In genomic region chr15:66293419-66294156, GRCh38 we compare ENCODE assay signal across 1 cellular context.
TF ChIP-seq lines count a peak whose summit lies in the region.

TSS of gene DIS3L (plus strand) at chr15:66293568. CDS start at chr15:66293597, 29 bp downstream.

TF ChIP-seq in HepG2, 621 proteins besides CTCF, POLR2A, EP300 and RAD21 (continued from another document and continues in another):
- TF ChIP-seq, protein P1, sequence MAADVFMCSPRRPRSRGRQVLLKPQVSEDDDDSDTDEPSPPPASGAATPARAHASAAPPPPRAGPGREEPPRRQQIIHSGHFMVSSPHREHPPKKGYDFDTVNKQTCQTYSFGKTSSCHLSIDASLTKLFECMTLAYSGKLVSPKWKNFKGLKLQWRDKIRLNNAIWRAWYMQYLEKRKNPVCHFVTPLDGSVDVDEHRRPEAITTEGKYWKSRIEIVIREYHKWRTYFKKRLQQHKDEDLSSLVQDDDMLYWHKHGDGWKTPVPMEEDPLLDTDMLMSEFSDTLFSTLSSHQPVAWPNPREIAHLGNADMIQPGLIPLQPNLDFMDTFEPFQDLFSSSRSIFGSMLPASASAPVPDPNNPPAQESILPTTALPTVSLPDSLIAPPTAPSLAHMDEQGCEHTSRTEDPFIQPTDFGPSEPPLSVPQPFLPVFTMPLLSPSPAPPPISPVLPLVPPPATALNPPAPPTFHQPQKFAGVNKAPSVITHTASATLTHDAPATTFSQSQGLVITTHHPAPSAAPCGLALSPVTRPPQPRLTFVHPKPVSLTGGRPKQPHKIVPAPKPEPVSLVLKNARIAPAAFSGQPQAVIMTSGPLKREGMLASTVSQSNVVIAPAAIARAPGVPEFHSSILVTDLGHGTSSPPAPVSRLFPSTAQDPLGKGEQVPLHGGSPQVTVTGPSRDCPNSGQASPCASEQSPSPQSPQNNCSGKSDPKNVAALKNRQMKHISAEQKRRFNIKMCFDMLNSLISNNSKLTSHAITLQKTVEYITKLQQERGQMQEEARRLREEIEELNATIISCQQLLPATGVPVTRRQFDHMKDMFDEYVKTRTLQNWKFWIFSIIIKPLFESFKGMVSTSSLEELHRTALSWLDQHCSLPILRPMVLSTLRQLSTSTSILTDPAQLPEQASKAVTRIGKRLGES (CRISPR knock-in tag; IDR thresholded peaks at IDR 0.05; ENCODE audit: borderline replicate concordance) = no peak; the same call in 1 of the 2 replicates
- TF ChIP-seq NFE2L1 (CRISPR knock-in tag; IDR thresholded peaks at IDR 0.05; ENCODE audit: borderline replicate concordance) (no peak), ZNF570 (CRISPR knock-in tag; IDR thresholded peaks at IDR 0.05; ENCODE audit: borderline replicate concordance) (no peak), MBD4 (IDR thresholded peaks at IDR 0.05; ENCODE audit: borderline replicate concordance, low read length) (no peak), ZBTB1 (CRISPR knock-in tag; IDR thresholded peaks at IDR 0.05; ENCODE audit: borderline replicate concordance) (no peak), GLI4 (CRISPR knock-in tag; IDR thresholded peaks at IDR 0.05; ENCODE audit: borderline replicate concordance) (no peak), ZNF790 (CRISPR knock-in tag; IDR thresholded peaks at IDR 0.05; ENCODE audit: borderline replicate concordance) (peak; percentile 11; the same call in 1 of the 2 replicates), ZC3H4 (CRISPR knock-in tag; IDR thresholded peaks at IDR 0.05; ENCODE audit: borderline replicate concordance) (no peak), CEBPG (CRISPR knock-in tag; IDR thresholded peaks at IDR 0.05) (no peak), GFI1 (CRISPR knock-in tag; IDR thresholded peaks at IDR 0.05; ENCODE audit: borderline replicate concordance) (no peak), ZBTB33 (CRISPR knock-in tag; IDR thresholded peaks at IDR 0.05) (no peak), SALL1 (CRISPR knock-in tag; IDR thresholded peaks at IDR 0.05) (no peak; the same call in 1 of the 2 replicates), ZSCAN31 (CRISPR knock-in tag; IDR thresholded peaks at IDR 0.05; ENCODE audit: low read depth) (peak; percentile 46), ZSCAN21 (CRISPR knock-in tag; IDR thresholded peaks at IDR 0.05; ENCODE audit: borderline replicate concordance) (0 out of 2 replicates have a peak, but pooled peaks have one; percentile 62), KMT2B (CRISPR knock-in tag; IDR thresholded peaks at IDR 0.05) (no peak; the same call in none of the 2 replicates), ZNF883 (CRISPR knock-in tag; IDR thresholded peaks at IDR 0.05; ENCODE audit: not compliant biosample characterization) (no peak), ATF5 (CRISPR knock-in tag; IDR thresholded peaks at IDR 0.05; ENCODE audit: low read depth) (no peak), SRF (IDR thresholded peaks at IDR 0.05; ENCODE audit: low read depth, low read length) (no peak), MTF1 (CRISPR knock-in tag; IDR thresholded peaks at IDR 0.05) (no peak), FOXO4 (CRISPR knock-in tag; conservative IDR thresholded peaks at IDR 0.05) (no peak), ZBTB7B (CRISPR knock-in tag; IDR thresholded peaks at IDR 0.05) (0 out of 2 replicates have a peak, but pooled peaks have one; percentile 8), MTA3 (CRISPR knock-in tag; IDR thresholded peaks at IDR 0.05) (no peak), ZMYM2 (CRISPR knock-in tag; IDR thresholded peaks at IDR 0.05) (no peak), ZFYVE20 (CRISPR knock-in tag; IDR thresholded peaks at IDR 0.05; ENCODE audit: borderline replicate concordance, low read depth) (peak; percentile 53; the same call in 1 of the 2 replicates), ZFP36L1 (CRISPR knock-in tag; IDR thresholded peaks at IDR 0.05) (no peak), HMGA1 (CRISPR knock-in tag; conservative IDR thresholded peaks at IDR 0.05) (no peak), SP1 (IDR thresholded peaks at IDR 0.05) (no peak), SP1 (CRISPR knock-in tag; IDR thresholded peaks at IDR 0.05) (0 out of 2 replicates have a peak, but pooled peaks have one; percentile 35), ETV6 (CRISPR knock-in tag; conservative IDR thresholded peaks at IDR 0.05) (no peak), ZNF546 (CRISPR knock-in tag; conservative IDR thresholded peaks at IDR 0.05) (peak; percentile 86), KMT2A (CRISPR knock-in tag; IDR thresholded peaks at IDR 0.05) (peak; percentile 64), U2AF1 (optimal IDR thresholded peaks at IDR 0.05; ENCODE audit: low read depth, low read length) (no peak), ZNF331 (CRISPR knock-in tag; IDR thresholded peaks at IDR 0.05) (peak; percentile 9; the same call in 1 of the 2 replicates), ZNF703 (CRISPR knock-in tag; IDR thresholded peaks at IDR 0.05; ENCODE audit: borderline replicate concordance) (no peak), ZNF432 (CRISPR knock-in tag; IDR thresholded peaks at IDR 0.05; ENCODE audit: borderline replicate concordance) (no peak), LCORL (IDR thresholded peaks at IDR 0.05) (no peak; the same call in none of the 2 replicates), LCORL (CRISPR knock-in tag; IDR thresholded peaks at IDR 0.05) (no peak), FOXK1 (CRISPR knock-in tag; IDR thresholded peaks at IDR 0.05; ENCODE audit: borderline replicate concordance, low read depth) (peak; percentile 17; the same call in 1 of the 2 replicates), FOXC1 (CRISPR knock-in tag; IDR thresholded peaks at IDR 0.05; ENCODE audit: borderline replicate concordance) (no peak), ZFY (CRISPR knock-in tag; IDR thresholded peaks at IDR 0.05) (peak; percentile 96), FOSL2 (CRISPR knock-in tag; IDR thresholded peaks at IDR 0.05) (no peak), MIER3 (CRISPR knock-in tag; IDR thresholded peaks at IDR 0.05; ENCODE audit: borderline replicate concordance) (no peak), SKI (IDR thresholded peaks at IDR 0.05; ENCODE audit: partially characterized antibody) (peak; percentile 45), SP2 (CRISPR knock-in tag; IDR thresholded peaks at IDR 0.05) (peak; percentile 25; the same call in 1 of the 2 replicates), JUNB (CRISPR knock-in tag; IDR thresholded peaks at IDR 0.05; ENCODE audit: borderline replicate concordance) (no peak), KDM6A (CRISPR knock-in tag; IDR thresholded peaks at IDR 0.05; ENCODE audit: low read depth) (no peak), GATAD2A (CRISPR knock-in tag; IDR thresholded peaks at IDR 0.05) (no peak), ZNF629 (CRISPR knock-in tag; conservative IDR thresholded peaks at IDR 0.05) (no peak), ASH2L (IDR thresholded peaks at IDR 0.05; ENCODE audit: insufficient read length, low read depth, low read length) (no peak), HIVEP1 (CRISPR knock-in tag; IDR thresholded peaks at IDR 0.05) (no peak)
- TF ChIP-seq, protein P2, sequence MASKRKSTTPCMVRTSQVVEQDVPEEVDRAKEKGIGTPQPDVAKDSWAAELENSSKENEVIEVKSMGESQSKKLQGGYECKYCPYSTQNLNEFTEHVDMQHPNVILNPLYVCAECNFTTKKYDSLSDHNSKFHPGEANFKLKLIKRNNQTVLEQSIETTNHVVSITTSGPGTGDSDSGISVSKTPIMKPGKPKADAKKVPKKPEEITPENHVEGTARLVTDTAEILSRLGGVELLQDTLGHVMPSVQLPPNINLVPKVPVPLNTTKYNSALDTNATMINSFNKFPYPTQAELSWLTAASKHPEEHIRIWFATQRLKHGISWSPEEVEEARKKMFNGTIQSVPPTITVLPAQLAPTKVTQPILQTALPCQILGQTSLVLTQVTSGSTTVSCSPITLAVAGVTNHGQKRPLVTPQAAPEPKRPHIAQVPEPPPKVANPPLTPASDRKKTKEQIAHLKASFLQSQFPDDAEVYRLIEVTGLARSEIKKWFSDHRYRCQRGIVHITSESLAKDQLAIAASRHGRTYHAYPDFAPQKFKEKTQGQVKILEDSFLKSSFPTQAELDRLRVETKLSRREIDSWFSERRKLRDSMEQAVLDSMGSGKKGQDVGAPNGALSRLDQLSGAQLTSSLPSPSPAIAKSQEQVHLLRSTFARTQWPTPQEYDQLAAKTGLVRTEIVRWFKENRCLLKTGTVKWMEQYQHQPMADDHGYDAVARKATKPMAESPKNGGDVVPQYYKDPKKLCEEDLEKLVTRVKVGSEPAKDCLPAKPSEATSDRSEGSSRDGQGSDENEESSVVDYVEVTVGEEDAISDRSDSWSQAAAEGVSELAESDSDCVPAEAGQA (IDR thresholded peaks at IDR 0.05; ENCODE audit: low read depth) = no peak
- TF ChIP-seq, protein P2 (CRISPR knock-in tag; IDR thresholded peaks at IDR 0.05; ENCODE audit: borderline replicate concordance) = no peak; the same call in 1 of the 2 replicates
- TF ChIP-seq, protein P3, sequence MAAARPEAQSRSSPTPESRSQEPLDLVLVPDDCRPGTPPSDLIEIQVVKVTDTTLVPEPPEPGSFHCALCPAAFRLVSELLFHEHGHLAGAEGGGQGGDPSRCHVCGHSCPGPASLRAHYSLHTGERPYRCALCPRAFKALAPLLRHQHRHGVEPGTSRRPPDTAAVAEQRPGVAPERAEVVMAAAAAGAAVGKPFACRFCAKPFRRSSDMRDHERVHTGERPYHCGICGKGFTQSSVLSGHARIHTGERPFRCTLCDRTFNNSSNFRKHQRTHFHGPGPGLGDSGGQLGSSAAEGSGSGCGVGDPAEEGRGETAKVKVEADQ (CRISPR knock-in tag; IDR thresholded peaks at IDR 0.05; ENCODE audit: borderline replicate concordance) = peak; percentile 22; the same call in 1 of the 2 replicates
- TF ChIP-seq, protein P4, sequence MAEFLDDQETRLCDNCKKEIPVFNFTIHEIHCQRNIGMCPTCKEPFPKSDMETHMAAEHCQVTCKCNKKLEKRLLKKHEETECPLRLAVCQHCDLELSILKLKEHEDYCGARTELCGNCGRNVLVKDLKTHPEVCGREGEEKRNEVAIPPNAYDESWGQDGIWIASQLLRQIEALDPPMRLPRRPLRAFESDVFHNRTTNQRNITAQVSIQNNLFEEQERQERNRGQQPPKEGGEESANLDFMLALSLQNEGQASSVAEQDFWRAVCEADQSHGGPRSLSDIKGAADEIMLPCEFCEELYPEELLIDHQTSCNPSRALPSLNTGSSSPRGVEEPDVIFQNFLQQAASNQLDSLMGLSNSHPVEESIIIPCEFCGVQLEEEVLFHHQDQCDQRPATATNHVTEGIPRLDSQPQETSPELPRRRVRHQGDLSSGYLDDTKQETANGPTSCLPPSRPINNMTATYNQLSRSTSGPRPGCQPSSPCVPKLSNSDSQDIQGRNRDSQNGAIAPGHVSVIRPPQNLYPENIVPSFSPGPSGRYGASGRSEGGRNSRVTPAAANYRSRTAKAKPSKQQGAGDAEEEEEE (CRISPR knock-in tag; IDR thresholded peaks at IDR 0.05; ENCODE audit: borderline replicate concordance) = no peak
- TF ChIP-seq, protein P5, sequence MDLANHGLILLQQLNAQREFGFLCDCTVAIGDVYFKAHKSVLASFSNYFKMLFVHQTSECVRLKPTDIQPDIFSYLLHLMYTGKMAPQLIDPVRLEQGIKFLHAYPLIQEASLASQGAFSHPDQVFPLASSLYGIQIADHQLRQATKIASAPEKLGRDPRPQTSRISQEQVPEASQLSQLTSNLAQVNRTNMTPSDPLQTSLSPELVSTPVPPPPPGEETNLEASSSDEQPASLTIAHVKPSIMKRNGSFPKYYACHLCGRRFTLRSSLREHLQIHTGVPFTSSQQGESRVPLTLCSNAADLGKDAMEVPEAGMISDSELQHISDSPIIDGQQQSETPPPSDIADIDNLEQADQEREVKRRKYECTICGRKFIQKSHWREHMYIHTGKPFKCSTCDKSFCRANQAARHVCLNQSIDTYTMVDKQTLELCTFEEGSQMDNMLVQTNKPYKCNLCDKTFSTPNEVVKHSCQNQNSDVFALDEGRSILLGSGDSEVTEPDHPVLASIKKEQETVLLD (CRISPR knock-in tag; IDR thresholded peaks at IDR 0.05; ENCODE audit: low read depth) = peak; percentile 77; the same call in 1 of the 2 replicates
